Comparison of ENCODE assay signal across 16 cellular contexts in the genomic region with DNA sequence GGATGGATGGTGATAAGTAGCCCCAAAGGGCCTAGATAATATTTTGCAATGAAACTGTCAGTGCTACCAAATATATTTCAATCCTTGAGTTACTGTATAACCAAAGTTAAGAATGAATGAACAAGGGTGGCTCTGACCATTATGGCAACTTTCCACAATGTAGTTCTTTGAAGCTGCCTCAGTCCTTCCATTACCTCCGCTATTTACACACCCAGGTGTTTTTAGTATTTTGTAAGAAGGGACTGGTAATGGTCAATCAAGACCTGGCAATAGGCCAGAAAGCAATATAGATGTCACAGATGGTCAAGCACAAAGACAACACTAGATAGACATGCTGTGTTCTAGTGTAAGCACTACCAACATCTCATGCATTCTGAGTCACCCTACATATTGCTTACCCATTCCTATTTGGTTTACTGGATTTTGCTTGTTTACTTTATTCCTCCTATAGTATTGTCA. TPM values are rescaled to one million over a fixed set of nuclear protein-coding genes. Genes with fewer than 3 reads are reported as not detected.
DNase-seq lines count a peak whose midpoint lies in the region; ATAC-seq and TF ChIP-seq lines count a peak whose summit lies in the region.
"Had no signal": no experiment of that assay in that cellular context is flagged by ENCODE, and none has a peak within 500 bp of the region (broad histone marks: within the 10 kb centered on the region; RNA-seq: fewer than 3 reads in every experiment).

No MANE protein-coding gene starts in this region.

- H4K91ac ChIP-seq in IMR-90 (ENCODE audit: insufficient read depth, low read depth, low read length) = no peak overlapping the region

- POLR2A ChIA-PET in IMR-90 (lab: Charles Lee; ENCODE audit: unreplicated experiment) = no interaction called here

- no peak overlapping the region for H3K18ac ChIP-seq in IMR-90 (ENCODE audit: low read depth, low read length)

- TF ChIP-seq RAD21 in IMR-90 (IDR thresholded peaks at IDR 0.05; ENCODE audit: low read length) = no peak

- no peaks in the 10 kb centered on the region for H3K36me3 ChIP-seq in IMR-90 (ENCODE audit: control insufficient read depth, insufficient read depth, low read length)
- H3K36me3 ChIP-seq in mucosa of descending colon (ENCODE audit: low read depth) = no peaks in the 10 kb centered on the region
- H3K36me3 ChIP-seq: WERI-Rb-1 had no signal

- dilution Hi-C loops in IMR-90 (cut with HindIII; ENCODE audit: low sequenced_read_pairs, unreplicated experiment) = no loop called here

- no peak overlapping the region for H3K4ac ChIP-seq in IMR-90 (ENCODE audit: low read depth, low read length)

- peaks cover 13 to 18% of the 10 kb centered on the region in 2 experiments; a peak in 2 of 4 replicates for H3K79me1 ChIP-seq in IMR-90 (ENCODE audit: low read depth in 1 of 2, low read length in 2 of 2)

- no CpG with 5 or more reads among the region's 1 CpG for WGBS in IMR-90 (ENCODE audit: extremely low coverage in 2 of 2, insufficient read length in 1 of 2), 2 experiments

- no peak overlapping the region; the same call in 1 of the 2 replicates for H3K23ac ChIP-seq in IMR-90 (ENCODE audit: low read depth, low read length)

- H3K4me1 ChIP-seq in IMR-90 (ENCODE audit: control insufficient read depth, insufficient read depth, low read length) (peaks cover 2% of the 10 kb centered on the region; the same call in 1 of the 2 replicates), mucosa of descending colon (ENCODE audit: low read depth) (no peaks in the 10 kb centered on the region)
- H3K4me1 ChIP-seq: esophagus squamous epithelium had no signal

- H2BK120ac ChIP-seq in IMR-90 (ENCODE audit: low read depth, low read length) = no peak overlapping the region

- no peak overlapping the region for H2AK5ac ChIP-seq in IMR-90 (ENCODE audit: low read depth, low read length)

- no peak overlapping the region for H4K8ac ChIP-seq in IMR-90 (ENCODE audit: low read depth in 2 of 2, low read length in 2 of 2)

- no peaks in the 10 kb centered on the region for H3K9me1 ChIP-seq in IMR-90 (ENCODE audit: insufficient read depth, low read length)

- TF ChIP-seq CTCF in IMR-90 (conservative IDR thresholded peaks at IDR 0.05; ENCODE audit: low read depth, low read length) (no peak), mucosa of descending colon (IDR thresholded peaks at IDR 0.05) (no peak)

- peak; percentile 51 for DNase-seq in IMR-90
- DNase-seq in SW480 (ENCODE audit: low spot score) = peak; percentile 66
- no peak for DNase-seq in mucosa of descending colon
- DNase-seq in stimulated activated CD4-positive, alpha-beta T cell treated with anti-CD3 and anti-CD28 coated beads, Interleukin-2, amount 100 ng/mL, for 24 hours = no peak
- DNase-seq in KBM-7 = no peak
- DNase-seq: activated CD8-positive, alpha-beta memory T cell treated with anti-CD3 and anti-CD28 coated beads, Interleukin-2, amount 10 ng/mL, durations not matched to agents 7 days and 5 days; activated naive CD4-positive, alpha-beta T cell treated with anti-CD3 and anti-CD28 coated beads for 36 hours; C1 segment of cervical spinal cord; esophagus squamous epithelium; NCI-H524 treated with DMSO at 0.1 percent for 48 hours; posterior cingulate gyrus; spleen; SW 1271; WERI-Rb-1 had no signal

- H3K27ac ChIP-seq in IMR-90 (ENCODE audit: insufficient read depth, low read length) = no peak overlapping the region
- H3K27ac ChIP-seq: esophagus squamous epithelium, spleen, WERI-Rb-1 had no signal

- no peak overlapping the region for H2BK15ac ChIP-seq in IMR-90 (ENCODE audit: low read depth, low read length)

- in situ Hi-C loops in IMR-90 (cut with MboI; ENCODE audit: low sequenced_read_pairs) (no loop called here), KBM-7 (cut with MboI; ENCODE audit: low pct_unique_long_range_greater_than_20kb, low sequenced_read_pairs) (no loop called here)

- no peak overlapping the region for H2AK9ac ChIP-seq in IMR-90 (replicated peaks; ENCODE audit: low read depth, low read length, poor library complexity)

- no peak overlapping the region for H2BK5ac ChIP-seq in IMR-90 (ENCODE audit: low read depth, low read length, poor library complexity, severe bottlenecking)

- no peaks in the 10 kb centered on the region for H3K27me3 ChIP-seq in IMR-90 (ENCODE audit: control insufficient read depth, insufficient read depth, low read length)
- H3K27me3 ChIP-seq: esophagus squamous epithelium, spleen had no signal

- no peak overlapping the region for H3K4me3 ChIP-seq in IMR-90 (ENCODE audit: insufficient read depth, low read depth, low read length)
- no peak overlapping the region for H3K4me3 ChIP-seq in mucosa of descending colon
- H3K4me3 ChIP-seq: esophagus squamous epithelium, spleen had no signal

- H3K14ac ChIP-seq in IMR-90 (replicated peaks; ENCODE audit: low read depth, low read length) = no peak overlapping the region

- no peak overlapping the region for H3K56ac ChIP-seq in IMR-90 (ENCODE audit: extremely low read depth, insufficient read depth, low read length)

- H3K4me2 ChIP-seq in IMR-90 (ENCODE audit: low read depth, low read length) = no peak overlapping the region

- no TSS peak for BruUV-seq in IMR-90 (replicated peaks; lab: Mats Ljungman, UMichigan)

- H4K20me1 ChIP-seq in IMR-90 (ENCODE audit: insufficient read depth, low read length) = no peaks in the 10 kb centered on the region

- H3K9me3 ChIP-seq in IMR-90 (ENCODE audit: control insufficient read depth, insufficient read depth, low read length) (no peaks in the 10 kb centered on the region), mucosa of descending colon (no peaks in the 10 kb centered on the region)
- H3K9me3 ChIP-seq: esophagus squamous epithelium, spleen had no signal

- H3K9ac ChIP-seq in IMR-90 (ENCODE audit: low read depth, low read length) = no peak overlapping the region

- H2BK20ac ChIP-seq in IMR-90 (ENCODE audit: low read depth, low read length) = no peak overlapping the region

- no peak overlapping the region for H2AFZ ChIP-seq in IMR-90 (replicated peaks; ENCODE audit: low read length, poor library complexity)

- no peak for TF ChIP-seq POLR2A in IMR-90 (IDR thresholded peaks at IDR 0.05; ENCODE audit: low read depth, low read length)

- H4K5ac ChIP-seq in IMR-90 (ENCODE audit: low read depth, low read length) = no peak overlapping the region

- intact Hi-C loops in IMR-90 (cut with micrococcal nuclease) = no loop called here
- intact Hi-C loops in mucosa of descending colon (cut with DNase I, micrococcal nuclease) = no loop called here

- CTCF ChIA-PET in IMR-90 (lab: Yijun Ruan, JAX) = no interaction called here

- peak; percentile 56 for ATAC-seq in GM18909 (IDR thresholded peaks at IDR 0.05; ENCODE audit: poor library complexity, unreplicated experiment)
- peak; percentile 70 for ATAC-seq in IMR-90 (ENCODE audit: low read depth)
- ATAC-seq in mucosa of descending colon = peak; percentile 86
- ATAC-seq in HG03280 (IDR thresholded peaks at IDR 0.05; ENCODE audit: unreplicated experiment) = no peak
- ATAC-seq: activated CD8-positive, alpha-beta memory T cell treated with anti-CD3 and anti-CD28 coated beads, Interleukin-2, amount 10 ng/mL, durations not matched to agents 7 days and 5 days had no signal

TF ChIP-seq in IMR-90, 13 proteins besides CTCF, POLR2A, EP300 and RAD21:
- TF ChIP-seq RCOR1 (IDR thresholded peaks at IDR 0.05; ENCODE audit: insufficient replicate concordance, low read length) (no peak), MXI1 (IDR thresholded peaks at IDR 0.05; ENCODE audit: borderline replicate concordance, low read depth, low read length) (no peak), MAZ (IDR thresholded peaks at IDR 0.05; ENCODE audit: borderline replicate concordance, low read depth, low read length) (no peak)

RNA-seq across cellular contexts. Expression of a gene that starts 16.3 kb away (rescaled TPM):
- 10.0 and 10.6 TPM in 2 replicates for total RNA-seq in IMR-90 (2012; rRNA removed)
- 4.2 and 4.7 TPM in 2 replicates for polyA plus RNA-seq in IMR-90 (2012; rRNA removed)
- 2.3 and 2.7 TPM in 2 replicates for polyA plus RNA-seq in IMR-90 (2012; cell fraction: cytosol; rRNA removed)
- polyA plus RNA-seq in IMR-90 (2012; cell fraction: nucleus; rRNA removed; ENCODE audit: low replicate concordance) = 2.7 and 4.1 TPM in 2 replicates
- 10 to 100 TPM; 42.3 to 61.8 (median 42.9) TPM for total RNA-seq in mucosa of descending colon

Comparison
In these comparisons a context has a peak if more than half of its experiments do, and no peak if none do; other contexts are left out.
1. DNase-seq: peak in IMR-90 (single experiment) and SW480 (single experiment); none in mucosa of descending colon (0 of 3), stimulated activated CD4-positive, alpha-beta T cell treated with anti-CD3 and anti-CD28 coated beads, Interleukin-2, amount 100 ng/mL, for 24 hours (0 of 2) and KBM-7 (single experiment).